ENCODE assay signal across 19 cellular contexts in the genomic region with DNA sequence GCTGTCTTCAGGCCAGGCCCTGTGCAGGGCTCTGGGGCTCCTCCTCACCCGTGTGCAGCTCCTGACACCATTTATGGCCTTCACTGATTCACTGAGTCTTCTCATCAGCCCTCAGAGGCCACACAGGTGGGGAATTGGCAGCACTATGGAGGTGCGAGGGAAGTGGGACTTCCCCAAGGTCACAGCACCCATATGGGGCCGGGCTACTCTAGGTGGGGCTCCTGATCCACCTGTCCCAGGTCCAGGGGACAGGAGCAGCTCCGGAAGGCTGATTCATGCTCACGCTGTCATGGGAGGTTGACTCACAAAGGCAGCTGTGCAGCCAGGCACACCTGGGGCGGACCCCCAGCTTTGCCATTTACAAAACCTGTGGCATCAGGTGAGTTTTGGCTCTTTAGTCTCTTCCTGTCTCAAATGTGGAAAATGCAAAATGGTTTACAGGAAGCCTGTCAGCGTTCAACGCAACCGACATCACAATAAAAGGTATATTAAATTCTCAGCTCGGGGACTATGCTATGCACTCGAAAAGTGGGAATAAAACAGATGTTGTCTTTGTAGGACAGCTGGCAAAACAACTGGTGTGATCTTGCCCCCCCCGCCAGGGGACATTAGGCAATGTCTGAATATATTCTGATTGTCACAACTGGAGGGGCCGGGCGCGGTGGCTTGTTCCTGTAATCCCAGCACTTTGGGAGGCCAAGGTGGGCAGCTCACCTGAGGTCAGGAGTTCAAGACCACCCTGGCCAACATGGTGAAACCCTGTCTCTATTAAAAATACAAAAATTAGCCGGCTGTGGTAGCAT. TPM values are rescaled to one million over a fixed set of nuclear protein-coding genes. Genes with fewer than 3 reads are reported as not detected.
DNase-seq lines count a peak whose midpoint lies in the region; ATAC-seq, FAIRE-seq and TF ChIP-seq lines count a peak whose summit lies in the region.
"Had no signal": no experiment of that assay in that cellular context is flagged by ENCODE, and none has a peak within 500 bp of the region (broad histone marks: within the 10 kb centered on the region; RNA-seq: fewer than 3 reads in every experiment).

No MANE protein-coding gene starts in this region.

- H3F3A ChIP-seq in PC-9 (ENCODE audit: insufficient read depth, low read depth): peaks cover 23% of the 10 kb centered on the region; the same call in 1 of the 2 replicates

- H3K79me1 ChIP-seq in neuronal stem cell (ENCODE audit: low read depth, low read length): no peaks in the 10 kb centered on the region

- no peak overlapping the region for H2BK12ac ChIP-seq in neuronal stem cell (ENCODE audit: low read length)

- H2AFZ ChIP-seq in PC-9 (no peak overlapping the region), neuronal stem cell (ENCODE audit: low read length) (no peak overlapping the region)

- peak overlapping the region; percentile 56 for H3K27ac ChIP-seq in PC-9
- peak overlapping the region; percentile 84 to 90 for H3K27ac ChIP-seq in esophagus (ENCODE audit: low read depth in 2 of 2, low read length in 1 of 2)
- no peak overlapping the region for H3K27ac ChIP-seq in neuronal stem cell (replicated peaks; ENCODE audit: low read length)

- no peak overlapping the region for H3K4ac ChIP-seq in neuronal stem cell (ENCODE audit: low read length)

- no peaks in the 10 kb centered on the region for H4K20me1 ChIP-seq in PC-9 (ENCODE audit: insufficient read depth)

- H3K36me3 ChIP-seq in PC-9 (ENCODE audit: low read depth) (no peaks in the 10 kb centered on the region), esophagus (ENCODE audit: control insufficient read depth in 2 of 2, insufficient read depth in 2 of 2, low read length in 1 of 2) (no peaks in the 10 kb centered on the region), neuronal stem cell (replicated peaks in 1 of 2; ENCODE audit: control insufficient read depth in 2 of 2, insufficient read depth in 2 of 2, low read length in 2 of 2) (no peaks in the 10 kb centered on the region)
- H3K36me3 ChIP-seq: heart right ventricle had no signal

- no peaks in the 10 kb centered on the region for H3K27me3 ChIP-seq in PC-9 (ENCODE audit: insufficient read depth, low read depth)
- H3K27me3 ChIP-seq in esophagus (ENCODE audit: control insufficient read depth in 1 of 2, insufficient read depth in 2 of 2, low read length in 2 of 2): no peaks in the 10 kb centered on the region
- H3K27me3 ChIP-seq in neuronal stem cell (ENCODE audit: control insufficient read depth in 3 of 3, insufficient read depth in 3 of 3, low read depth in 1 of 3, low read length in 3 of 3): peaks cover 0 to 4% (median 0%) of the 10 kb centered on the region in 3 experiments
- H3K27me3 ChIP-seq: heart right ventricle had no signal

- CTCF ChIA-PET in PC-9 (lab: Charles Lee): interaction anchor here (0.6 to 2.8 kb wide), 5 partner anchors 14 to 48 kb away, joined by 3 to 13 read pairs (median 5); partner anchors contain the start of genes NAIF1 and SLC25A25

- H3K9me2 ChIP-seq in PC-9 (ENCODE audit: insufficient read depth): no peaks in the 10 kb centered on the region

- H3K9me3 ChIP-seq in PC-9 (ENCODE audit: insufficient read depth, low read depth) (no peaks in the 10 kb centered on the region), esophagus (ENCODE audit: control insufficient read depth in 2 of 2, insufficient read depth in 1 of 2, low read depth in 1 of 2, low read length in 1 of 2) (no peaks in the 10 kb centered on the region), neuronal stem cell (replicated peaks in 1 of 2; ENCODE audit: control insufficient read depth in 2 of 2, insufficient read depth in 1 of 2, low read depth in 1 of 2, low read length in 2 of 2) (no peaks in the 10 kb centered on the region)
- H3K9me3 ChIP-seq: heart right ventricle had no signal

- H3K9ac ChIP-seq in neuronal stem cell (ENCODE audit: low read depth, low read length, poor library complexity): no peak overlapping the region

- no peak overlapping the region for H2BK5ac ChIP-seq in neuronal stem cell (ENCODE audit: low read length)

- peak overlapping the region; percentile 43 for H3K23ac ChIP-seq in neuronal stem cell (ENCODE audit: low read depth, low read length, poor library complexity)

- BruUV-seq in PC-9 (replicated peaks; lab: Mats Ljungman, UMichigan): TSS peak; percentile 90

- H3K79me2 ChIP-seq in PC-9 (ENCODE audit: low read depth): no peaks in the 10 kb centered on the region

- intact Hi-C loops in PC-9 (cut with micrococcal nuclease; ENCODE audit: unreplicated experiment): loop anchor here (1.0 to 5.0 kb wide), 3 partner anchors 15 to 65 kb away; partner anchors contain the start of gene NAIF1

- no peak overlapping the region for H2BK120ac ChIP-seq in neuronal stem cell (ENCODE audit: low read depth, low read length)

- WGBS in esophagus, 2 donors: 62 to 67% methylated on average over 16 of the region's 16 CpGs
- no CpG with 5 or more reads among the region's 16 CpGs for WGBS in neuronal stem cell (ENCODE audit: extremely low coverage in 2 of 2, insufficient read length in 2 of 2, insufficient replicate concordance in 1 of 2), 2 donors

- H4K91ac ChIP-seq in neuronal stem cell (ENCODE audit: low read depth, low read length, poor library complexity): no peak overlapping the region

- H3K4me3 ChIP-seq in PC-9: no peak overlapping the region
- H3K4me3 ChIP-seq in esophagus (ENCODE audit: low read depth in 1 of 2, low read length in 2 of 2): no peak overlapping the region
- no peak overlapping the region for H3K4me3 ChIP-seq in neuronal stem cell (ENCODE audit: low read length in 2 of 2)
- H3K4me3 ChIP-seq: heart right ventricle had no signal

- H3K14ac ChIP-seq in neuronal stem cell (ENCODE audit: low read length): no peak overlapping the region

- H2AK5ac ChIP-seq in neuronal stem cell (ENCODE audit: low read depth, low read length): peak overlapping the region; percentile 60

- DNase-seq in DMS53 treated with DMSO at 0.1 percent for 48 hours (lab: John Stamatoyannopoulos, UW; ENCODE audit: unreplicated experiment): peak; percentile 95
- DNase-seq in PC-9: peak; percentile 83 to 86
- DNase-seq in neuronal stem cell (ENCODE audit: low spot score): no peak
- DNase-seq in GOT3 (lab: John Stamatoyannopoulos, UW): no peak
- no peak for DNase-seq in frontal cortex (ENCODE audit: low spot score in 2 of 2)
- no peak for DNase-seq in NCI-H146 (lab: John Stamatoyannopoulos, UW)
- DNase-seq: ACHN; activated naive CD8-positive, alpha-beta T cell treated with anti-CD3 and anti-CD28 coated beads for 36 hours; activated T-cell treated with anti-CD3 and anti-CD28 coated beads, Interleukin-2, amount 50 U/mL, for 72 hours; CD4-positive, alpha-beta T cell; heart right ventricle; kidney glomerular epithelial cell; NCI-H1092; occipital lobe; stimulated activated CD4-positive, alpha-beta T cell treated with anti-CD3 and anti-CD28 coated beads, Interleukin-1b, Interleukin-23, amount 100 ng/mL, for 48 hours; SW 1271 had no signal

- POLR2A ChIA-PET in PC-9 (lab: Charles Lee; ENCODE audit: unreplicated experiment): interaction anchor here (0.5 to 0.9 kb wide), 5 partner anchors 9 to 97 kb away, joined by 4 to 25 read pairs (median 6); partner anchors contain the start of genes NAIF1 and SLC25A25

- H2BK15ac ChIP-seq in neuronal stem cell (ENCODE audit: low read length): peak overlapping the region; percentile 87

- H3K4me2 ChIP-seq in PC-9 (peak overlapping the region; percentile 45), neuronal stem cell (ENCODE audit: insufficient read depth, low read length, poor library complexity, severe bottlenecking) (no peak overlapping the region)

- H4K8ac ChIP-seq in neuronal stem cell (ENCODE audit: low read depth, low read length): no peak overlapping the region

- H3K4me1 ChIP-seq in PC-9 (replicated peaks; ENCODE audit: insufficient read depth) (peaks cover 32% of the 10 kb centered on the region), esophagus (ENCODE audit: control insufficient read depth in 2 of 2, insufficient read depth in 2 of 2, low read length in 1 of 2) (peaks cover 0 to 21% of the 10 kb centered on the region in 2 donors), neuronal stem cell (ENCODE audit: control insufficient read depth in 2 of 2, insufficient read depth in 1 of 2, low read depth in 1 of 2, low read length in 2 of 2) (peaks cover 12 to 17% of the 10 kb centered on the region in 2 donors)

- no peak for TF ChIP-seq CTCF in PC-9 (conservative IDR thresholded peaks at IDR 0.05)

- peak overlapping the region; percentile 27 for H3K18ac ChIP-seq in neuronal stem cell (ENCODE audit: low read length)

- no peak for FAIRE-seq in frontal cortex (lab: Jason Lieb, UNC)

- ATAC-seq in HG03439 (IDR thresholded peaks at IDR 0.05; ENCODE audit: unreplicated experiment): no peak
- ATAC-seq: activated T-cell treated with anti-CD3 and anti-CD28 coated beads, Interleukin-2, amount 50 U/mL, for 72 hours; sciatic nerve had no signal

RNA-seq across cellular contexts. Expression of gene NAIF1, which starts 15.0 kb away (rescaled TPM):
- total RNA-seq in PC-9 (2021) (16.1 and 17.3 TPM in 2 replicates), frontal cortex (9.0 TPM)
- polyA plus RNA-seq in esophagus: 1 to 10 TPM; 6.1 to 6.9 TPM
- polyA plus RNA-seq in neuronal stem cell (2013, experiment 1 of 2): 6.9 TPM
- 7.8 TPM for polyA plus RNA-seq in neuronal stem cell (2013, experiment 2 of 2)

RNA-seq across cellular contexts. Expression of gene SLC25A25, which starts 15.9 kb away (rescaled TPM):
- total RNA-seq in PC-9 (2021) (11.7 and 13.4 TPM in 2 replicates), frontal cortex (29.8 TPM)
- 1 to 10 TPM; 9.6 to 10.0 TPM for polyA plus RNA-seq in esophagus
- polyA plus RNA-seq in neuronal stem cell (2013, experiment 1 of 2): 7.8 TPM
- 7.4 TPM for polyA plus RNA-seq in neuronal stem cell (2013, experiment 2 of 2)

Comparison
In these comparisons a context has a peak if more than half of its experiments do, and no peak if none do; other contexts are left out.
1. DNase-seq: peak in DMS53 treated with DMSO at 0.1 percent for 48 hours (single experiment) and PC-9 (2 of 2); none in neuronal stem cell (single experiment), GOT3 (single experiment), frontal cortex (0 of 2) and NCI-H146 (single experiment).